In the genomic region with DNA sequence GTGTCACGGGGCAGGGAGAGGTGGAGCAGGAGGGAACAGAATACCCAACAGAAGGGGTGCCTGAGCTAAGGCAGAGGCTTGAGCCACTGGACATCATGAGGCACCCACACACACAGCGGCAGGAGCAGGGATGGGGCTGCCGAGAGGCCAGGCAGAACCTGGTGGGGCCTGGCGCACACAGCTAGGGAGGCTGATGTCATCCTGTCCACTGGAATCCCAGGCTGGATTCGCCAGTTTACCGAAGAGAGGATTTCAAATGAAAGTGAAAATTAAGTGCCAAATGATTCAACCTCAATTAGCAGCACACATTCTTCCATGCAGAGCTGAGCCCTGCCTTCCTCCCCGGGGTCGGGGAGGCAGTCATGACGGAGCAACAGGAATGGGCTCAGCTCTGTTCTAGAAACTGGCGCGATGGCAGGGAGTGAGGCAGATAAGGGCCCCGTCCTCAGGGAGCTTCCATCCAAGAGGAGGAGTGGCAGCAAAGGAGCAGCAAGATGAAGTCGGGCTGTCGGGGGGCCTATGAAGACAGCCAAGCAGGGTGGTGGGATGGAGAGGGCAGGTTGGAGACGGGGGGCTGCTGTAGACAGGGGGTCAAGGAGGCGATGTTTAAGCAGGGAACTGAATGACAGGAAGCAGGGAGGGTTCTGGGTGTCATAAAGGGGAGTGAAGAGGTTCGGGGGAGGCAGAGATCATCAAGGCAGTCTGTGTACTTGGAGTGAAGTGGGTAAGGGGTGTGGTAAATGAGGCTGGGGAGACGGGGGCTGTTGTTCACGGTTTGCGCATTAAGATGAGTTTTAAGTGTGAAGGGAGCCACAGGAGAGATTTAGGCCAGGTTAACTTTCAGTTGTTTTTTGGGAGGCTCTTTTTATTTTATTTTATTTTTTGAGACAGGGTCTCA, we compare ENCODE assay signal across 11 cellular contexts. TPM values are rescaled to one million over a fixed set of nuclear protein-coding genes. Genes with fewer than 3 reads are reported as not detected.
DNase-seq lines count a peak whose midpoint lies in the region; ATAC-seq and TF ChIP-seq lines count a peak whose summit lies in the region.
"Had no signal": no experiment of that assay in that cellular context is flagged by ENCODE, and none has a peak within 500 bp of the region (broad histone marks: within the 10 kb centered on the region; RNA-seq: fewer than 3 reads in every experiment).

No MANE protein-coding gene starts in this region.

- H3K36me3 ChIP-seq in Peyer's patch (no peaks in the 10 kb centered on the region), gastrocnemius medialis (no peaks in the 10 kb centered on the region)

- peak; percentile 66 for DNase-seq in GM03348 (ENCODE audit: low spot score)
- DNase-seq in Peyer's patch = peak in 1 of 3 donors; percentile 44
- DNase-seq in choroid plexus epithelial cell (ENCODE audit: low read depth) = peak; percentile 64
- DNase-seq in omental fat pad (ENCODE audit: low spot score) = no peak
- no peak for DNase-seq in gastrocnemius medialis
- no peak for DNase-seq in NCI-H526 (lab: John Stamatoyannopoulos, UW)
- DNase-seq: NCI-H1417 treated with DMSO at 0.1 percent for 48 hours, substantia nigra had no signal

- intact Hi-C loops in gastrocnemius medialis (cut with DNase I; ENCODE audit: low total_unique reads) = no loop called here

- ATAC-seq in omental fat pad (ENCODE audit: low FRiP score) = peak; percentile 26
- ATAC-seq in gastrocnemius medialis = no peak
- no peak for ATAC-seq in HG03432 (IDR thresholded peaks at IDR 0.05; ENCODE audit: unreplicated experiment)

- TF ChIP-seq CTCF in Peyer's patch (IDR thresholded peaks at IDR 0.05) (no peak), choroid plexus epithelial cell (conservative IDR thresholded peaks at IDR 0.05; ENCODE audit: low read depth, low read length) (no peak), omental fat pad (IDR thresholded peaks at IDR 0.05) (no peak), gastrocnemius medialis (IDR thresholded peaks at IDR 0.05 in 4 of 5, conservative IDR thresholded peaks at IDR 0.05 in 1 of 5) (no peak)

- H3K27ac ChIP-seq in Peyer's patch (peak overlapping the region in 3 of 4 donors; percentile 13 to 91 (median 62)), gastrocnemius medialis (no peak overlapping the region)

- H3K9me3 ChIP-seq in Peyer's patch (no peaks in the 10 kb centered on the region), gastrocnemius medialis (no peaks in the 10 kb centered on the region)

- in situ Hi-C loops in gastrocnemius medialis (cut with MboI; ENCODE audit: low sequenced_read_pairs in 4 of 4) = no loop called here

- peaks cover 0 to 59% (median 14%) of the 10 kb centered on the region in 4 donors for H3K4me1 ChIP-seq in Peyer's patch
- no peaks in the 10 kb centered on the region for H3K4me1 ChIP-seq in gastrocnemius medialis

- no peaks in the 10 kb centered on the region for H3K27me3 ChIP-seq in Peyer's patch
- H3K27me3 ChIP-seq in gastrocnemius medialis = peaks cover 27 to 60% (median 42%) of the 10 kb centered on the region in 3 donors

- TF ChIP-seq POLR2A in Peyer's patch (IDR thresholded peaks at IDR 0.05) = no peak
- no peak for TF ChIP-seq POLR2A in gastrocnemius medialis (IDR thresholded peaks at IDR 0.05)

- H3K4me3 ChIP-seq in Peyer's patch (peak overlapping the region in 1 of 4 donors; percentile 19), choroid plexus epithelial cell (ENCODE audit: low read depth, low read length) (no peak overlapping the region), gastrocnemius medialis (no peak overlapping the region)

RNA-seq across cellular contexts. Expression of gene RAC2, which starts 6.4 kb away (rescaled TPM):
- total RNA-seq in Peyer's patch (100 to 1,000 TPM in 1 of 4 donors, 10 to 100 TPM in 3; 10.0 to 124 (median 20.6) TPM), omental fat pad (10 to 100 TPM; 11.0 to 51.6 (median 20.0) TPM), gastrocnemius medialis (1 to 10 TPM in 3 of 4 donors, not detected in 1; 1.9 to 3.7 (median 3.5) TPM)

RNA-seq across cellular contexts. Expression of gene SSTR3, which starts 25.3 kb away (rescaled TPM):
- total RNA-seq in Peyer's patch (not detected), omental fat pad (under 1 TPM in 2 of 4 donors, not detected in 2; 0.12 to 0.28 TPM), gastrocnemius medialis (not detected)
- total RNA-seq: cardiac septum, glomerular endothelial cell had no signal

RNA-seq across cellular contexts. Expression of gene CYTH4, which starts 44.7 kb away (rescaled TPM):
- 10 to 100 TPM; 13.5 to 75.9 (median 22.5) TPM for total RNA-seq in Peyer's patch
- total RNA-seq in omental fat pad = 10 to 100 TPM; 17.4 to 83.5 (median 34.4) TPM
- total RNA-seq in gastrocnemius medialis = 1 to 10 TPM in 3 of 4 donors, not detected in 1; 1.7 to 2.2 (median 2.0) TPM

RNA-seq across cellular contexts. Expression of gene C1QTNF6, which starts 49.6 kb away (rescaled TPM):
- total RNA-seq in Peyer's patch (1 to 10 TPM; 3.9 to 9.4 (median 5.9) TPM), omental fat pad (1 to 10 TPM; 1.0 to 2.8 (median 1.4) TPM), gastrocnemius medialis (under 1 TPM; 0.46 to 1.00 (median 0.84) TPM)

Comparison
In these comparisons a context has a peak if more than half of its experiments do, and no peak if none do; other contexts are left out.
1. DNase-seq: peak in GM03348 (single experiment) and choroid plexus epithelial cell (single experiment); none in omental fat pad (single experiment), gastrocnemius medialis (0 of 2) and NCI-H526 (0 of 2).
2. H3K27ac ChIP-seq: peak in Peyer's patch (3 of 4); none in gastrocnemius medialis (0 of 4).
3. RNA of gene CYTH4, which starts 44.7 kb away (total RNA-seq): 17.4 to 83.5 TPM in omental fat pad and 13.5 to 75.9 TPM in Peyer's patch; 1.7 to 2.2 TPM in gastrocnemius medialis; every median in the first group is over 4 times any median in the second.